Comparison of ENCODE assay signal across 7 cellular contexts in the genomic region with DNA sequence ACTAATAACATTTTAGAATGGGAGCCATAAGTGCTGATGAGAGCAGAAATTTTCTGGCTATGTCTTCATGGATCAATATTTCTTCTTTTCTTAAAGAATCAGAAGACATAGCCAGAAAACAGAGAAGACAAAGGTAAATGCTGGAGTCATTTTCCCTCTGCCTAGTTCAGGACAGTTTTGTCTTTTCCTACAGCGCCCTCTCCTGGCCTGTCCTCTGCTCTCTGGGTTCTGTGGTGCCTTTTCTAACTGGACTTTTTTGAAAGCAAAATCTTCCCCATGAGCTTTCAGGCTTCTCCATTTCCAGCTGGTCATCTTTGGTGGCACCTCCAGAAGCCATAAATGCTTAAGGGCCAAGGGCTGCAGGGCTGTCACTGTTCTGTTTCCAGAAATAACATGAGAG. TPM values are rescaled to one million over a fixed set of nuclear protein-coding genes. Genes with fewer than 3 reads are reported as not detected.
"Had no signal": no experiment of that assay in that cellular context is flagged by ENCODE, and none has a peak within 500 bp of the region (broad histone marks: within the 10 kb centered on the region; RNA-seq: fewer than 3 reads in every experiment).

No MANE protein-coding gene starts in this region.

RNA-seq across cellular contexts. Expression of gene MAT1A, which starts 39.1 kb away (rescaled TPM):
- total RNA-seq: activated CD4-positive, alpha-beta memory T cell treated with anti-CD3 and anti-CD28 coated beads for 36 hours; glomerular endothelial cell; neural crest cell; osteoblast; sigmoid colon; thoracic aorta had no signal
- polyA plus RNA-seq: psoas muscle had no signal
